22 cellular contexts compared by ENCODE assay signal in genomic region chr5:112696786-112697185, GRCh38.
"Had no signal": no experiment of that assay in that cellular context is flagged by ENCODE, and none has a peak within 500 bp of the region (broad histone marks: within the 10 kb centered on the region; RNA-seq: fewer than 3 reads in every experiment).

No MANE protein-coding gene starts in this region.

- H3K36me3 Mint-ChIP-seq: naive B cell; stimulated activated effector memory CD8-positive, alpha-beta T cell treated with anti-CD3 and anti-CD28 coated beads, Interleukin-12 subunit alpha, Interleukin-12 subunit beta, amount 100 ng/mL, for 72 hours had no signal

- ATAC-seq: esophagus mucosa; heart right ventricle; pancreas; right lobe of liver; stimulated activated effector memory CD8-positive, alpha-beta T cell treated with anti-CD3 and anti-CD28 coated beads, Interleukin-12 subunit alpha, Interleukin-12 subunit beta, amount 100 ng/mL, for 72 hours; stimulated activated naive CD8-positive, alpha-beta T cell treated with anti-CD3 and anti-CD28 coated beads, Interleukin-15, Interleukin-2, amounts not matched to agents 100 U/mL and 50 U/mL, for 24 hours had no signal

- H3K9me3 Mint-ChIP-seq: stimulated activated effector memory CD8-positive, alpha-beta T cell treated with anti-CD3 and anti-CD28 coated beads, Interleukin-12 subunit alpha, Interleukin-12 subunit beta, amount 100 ng/mL, for 72 hours had no signal

- H3K27me3 ChIP-seq: heart right ventricle, pancreas, right lobe of liver, suprapubic skin, thyroid gland, upper lobe of left lung, vagina had no signal

- H3K4me1 ChIP-seq: heart right ventricle, pancreas, prostate gland, right lobe of liver, suprapubic skin, thyroid gland, upper lobe of left lung, vagina had no signal

- DNase-seq: effector memory CD4-positive, alpha-beta T cell; heart right ventricle; hypothalamus; kidney glomerular epithelial cell; mesendoderm; naive B cell; occipital lobe; pancreas; right lobe of liver; stimulated activated CD4-positive, alpha-beta T cell treated with anti-CD3 and anti-CD28 coated beads, Interleukin-4, amount 100 ng/mL, for 1 hour; stimulated activated CD8-positive, alpha-beta memory T cell treated with anti-CD3 and anti-CD28 coated beads, Interleukin-4, amount 100 ng/mL, for 48 hours; stimulated activated naive CD8-positive, alpha-beta T cell treated with anti-CD3 and anti-CD28 coated beads, Interleukin-15, Interleukin-2, amounts not matched to agents 100 U/mL and 50 U/mL, for 24 hours; thyroid gland; upper lobe of left lung had no signal

- H3K9me3 ChIP-seq: heart right ventricle, pancreas, prostate gland, right lobe of liver, suprapubic skin, thyroid gland, upper lobe of left lung, vagina had no signal

- H3K36me3 ChIP-seq: heart right ventricle, pancreas, prostate gland, right lobe of liver, suprapubic skin, thyroid gland, upper lobe of left lung, vagina had no signal

- H3K27ac Mint-ChIP-seq: naive B cell; nephron; stimulated activated effector memory CD8-positive, alpha-beta T cell treated with anti-CD3 and anti-CD28 coated beads, Interleukin-12 subunit alpha, Interleukin-12 subunit beta, amount 100 ng/mL, for 72 hours had no signal

- H3K4me3 ChIP-seq: pancreas, prostate gland, right lobe of liver, suprapubic skin, thyroid gland, upper lobe of left lung, vagina had no signal

- H3K4me1 Mint-ChIP-seq: naive B cell; stimulated activated effector memory CD8-positive, alpha-beta T cell treated with anti-CD3 and anti-CD28 coated beads, Interleukin-12 subunit alpha, Interleukin-12 subunit beta, amount 100 ng/mL, for 72 hours had no signal

- H3K27ac ChIP-seq: heart right ventricle, pancreas, prostate gland, right lobe of liver, suprapubic skin, thyroid gland, upper lobe of left lung, vagina had no signal

- FAIRE-seq: frontal cortex, islet of Langerhans, pancreas had no signal

- H3K4me3 Mint-ChIP-seq: naive B cell; nephron; stimulated activated effector memory CD8-positive, alpha-beta T cell treated with anti-CD3 and anti-CD28 coated beads, Interleukin-12 subunit alpha, Interleukin-12 subunit beta, amount 100 ng/mL, for 72 hours had no signal
